ENCODE assay signal across 1 cellular context in the genomic region with DNA sequence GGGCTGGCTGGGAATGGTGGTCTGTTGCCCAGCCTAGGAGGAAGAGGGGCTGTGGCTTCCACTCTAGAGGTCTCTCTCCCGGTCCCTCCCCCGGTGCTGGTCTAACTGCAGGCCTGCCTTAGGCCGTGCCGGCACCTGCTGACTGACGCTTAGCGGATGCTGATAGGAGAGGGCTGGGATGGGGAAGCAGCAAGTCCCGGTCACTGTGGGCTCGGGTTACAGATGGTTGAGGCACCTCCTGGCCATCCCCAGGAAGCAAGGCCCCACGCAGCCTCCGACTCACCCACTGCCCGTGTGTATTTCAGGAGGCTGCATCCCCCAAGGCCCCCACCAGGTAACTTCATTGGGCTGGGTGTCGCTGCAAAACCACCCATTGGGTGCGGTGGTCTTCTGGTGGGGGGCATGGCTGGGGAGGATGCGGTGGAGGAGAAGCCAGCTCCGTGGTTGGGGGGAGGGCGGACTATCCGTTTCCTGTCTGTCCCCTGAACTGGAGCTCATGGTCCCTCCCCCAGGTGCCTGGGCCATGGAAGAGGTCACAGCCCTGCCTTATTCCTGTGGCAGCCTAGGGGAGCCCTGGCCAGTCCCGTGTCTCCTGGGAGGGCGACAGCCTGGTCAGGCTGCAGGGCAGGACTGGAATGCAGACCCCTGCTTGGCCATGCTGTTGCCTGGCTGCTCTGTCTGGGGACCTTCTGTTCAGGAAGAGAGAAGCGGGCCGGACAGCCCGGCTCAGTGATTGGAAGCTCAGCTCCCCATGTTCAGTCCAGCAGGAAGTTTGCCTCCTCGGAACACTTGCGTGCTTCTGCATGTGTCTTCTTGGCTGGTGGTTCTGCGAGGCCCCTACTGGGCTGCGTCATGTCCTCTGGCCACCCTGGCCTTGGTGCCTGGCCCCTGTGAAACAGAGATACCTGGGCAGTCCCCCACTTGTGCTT.
TF ChIP-seq lines count a peak whose summit lies in the region.

No MANE protein-coding gene starts in this region.

TF ChIP-seq in IMR-90, 13 proteins besides CTCF, POLR2A, EP300 and RAD21 (continued from another document):
- TF ChIP-seq ELK1 (IDR thresholded peaks at IDR 0.05; ENCODE audit: borderline replicate concordance, low read depth, low read length) (no peak), FOS (IDR thresholded peaks at IDR 0.05; ENCODE audit: low read depth, low read length) (no peak), MXI1 (IDR thresholded peaks at IDR 0.05; ENCODE audit: borderline replicate concordance, low read depth, low read length) (no peak), RFX5 (IDR thresholded peaks at IDR 0.05; ENCODE audit: low read depth, low read length) (no peak), RCOR1 (IDR thresholded peaks at IDR 0.05; ENCODE audit: insufficient replicate concordance, low read length) (no peak), NFE2L2 (IDR thresholded peaks at IDR 0.05; ENCODE audit: low read depth, low read length) (no peak), CHD1 (IDR thresholded peaks at IDR 0.05; ENCODE audit: low read depth, low read length) (no peak), BHLHE40 (IDR thresholded peaks at IDR 0.05; ENCODE audit: low read depth, low read length) (no peak), MAFK (IDR thresholded peaks at IDR 0.05; ENCODE audit: low read depth, low read length) (no peak)
- TF ChIP-seq, protein P1, sequence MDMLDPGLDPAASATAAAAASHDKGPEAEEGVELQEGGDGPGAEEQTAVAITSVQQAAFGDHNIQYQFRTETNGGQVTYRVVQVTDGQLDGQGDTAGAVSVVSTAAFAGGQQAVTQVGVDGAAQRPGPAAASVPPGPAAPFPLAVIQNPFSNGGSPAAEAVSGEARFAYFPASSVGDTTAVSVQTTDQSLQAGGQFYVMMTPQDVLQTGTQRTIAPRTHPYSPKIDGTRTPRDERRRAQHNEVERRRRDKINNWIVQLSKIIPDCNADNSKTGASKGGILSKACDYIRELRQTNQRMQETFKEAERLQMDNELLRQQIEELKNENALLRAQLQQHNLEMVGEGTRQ (IDR thresholded peaks at IDR 0.05; ENCODE audit: low read depth, low read length): no peak
